In genomic region chr12:71684081-71684480, GRCh38 we compare ENCODE assay signal across 1 cellular context.
TF ChIP-seq lines count a peak whose summit lies in the region.

No MANE protein-coding gene starts in this region.

TF ChIP-seq in HCT116, 20 proteins besides CTCF, POLR2A, EP300 and RAD21:
- TF ChIP-seq ELF1 (IDR thresholded peaks at IDR 0.05; ENCODE audit: borderline replicate concordance, low read depth) = no peak
- TF ChIP-seq, protein P1, sequence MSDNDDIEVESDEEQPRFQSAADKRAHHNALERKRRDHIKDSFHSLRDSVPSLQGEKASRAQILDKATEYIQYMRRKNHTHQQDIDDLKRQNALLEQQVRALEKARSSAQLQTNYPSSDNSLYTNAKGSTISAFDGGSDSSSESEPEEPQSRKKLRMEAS (IDR thresholded peaks at IDR 0.05) = no peak
- TF ChIP-seq FOSL1 (IDR thresholded peaks at IDR 0.05; ENCODE audit: low read depth) = no peak
- no peak for TF ChIP-seq POLR2AphosphoS5 (IDR thresholded peaks at IDR 0.05; ENCODE audit: low read depth, low read length)
- TF ChIP-seq JUND (IDR thresholded peaks at IDR 0.05) = no peak
- TF ChIP-seq ZNF274 (IDR thresholded peaks at IDR 0.05; ENCODE audit: low read depth, low read length) = no peak
- no peak for TF ChIP-seq SP1 (IDR thresholded peaks at IDR 0.05; ENCODE audit: low read depth)
- no peak for TF ChIP-seq SIN3A (IDR thresholded peaks at IDR 0.05; ENCODE audit: low read depth)
- no peak for TF ChIP-seq TCF7L2 (IDR thresholded peaks at IDR 0.05; ENCODE audit: borderline replicate concordance, extremely low read depth, insufficient read depth, insufficient read length)
